14 cellular contexts compared by ENCODE assay signal in the genomic region with DNA sequence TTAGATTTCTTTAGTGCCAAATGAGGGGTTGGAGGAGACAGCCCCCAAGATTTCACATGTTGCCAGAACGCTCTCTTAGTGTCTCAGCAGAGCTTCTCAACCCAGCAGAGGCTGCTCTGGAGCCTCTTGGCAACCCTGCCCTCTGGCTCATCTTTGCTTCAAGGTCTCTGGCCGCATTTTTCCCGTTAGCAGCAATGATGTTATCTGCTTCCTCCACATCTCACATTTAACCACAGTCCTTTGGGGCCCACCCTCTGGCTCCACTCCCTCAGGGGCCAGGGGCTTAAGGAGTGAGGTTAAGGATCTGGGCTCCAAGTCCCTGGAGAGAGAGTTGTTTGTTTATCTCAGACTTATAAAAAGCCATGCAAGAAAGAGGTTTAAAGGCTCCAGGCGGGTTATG. TPM values are rescaled to one million over a fixed set of nuclear protein-coding genes. Genes with fewer than 3 reads are reported as not detected.
DNase-seq lines count a peak whose midpoint lies in the region; ATAC-seq lines count a peak whose summit lies in the region.
"Had no signal": no experiment of that assay in that cellular context is flagged by ENCODE, and none has a peak within 500 bp of the region (broad histone marks: within the 10 kb centered on the region; RNA-seq: fewer than 3 reads in every experiment).

No MANE protein-coding gene starts in this region.

- H3K4me3 Mint-ChIP-seq in activated T-helper 1 cell treated with anti-CD3 and anti-CD28 coated beads, Interleukin-12 subunit alpha, Interleukin-12 subunit beta, Interleukin-2, Interleukin-4 antibody, amounts not matched to agents 30 ng/mL and 10 ng/mL and 1 ng/mL, durations not matched to agents 14 hours and 24 hours and 36 hours: peak overlapping the region; percentile 53
- H3K4me3 Mint-ChIP-seq in naive thymus-derived CD8-positive, alpha-beta T cell: peak overlapping the region in 9 of 10 donors; percentile 31 to 66 (median 49)

- DNase-seq in CMK (ENCODE audit: low read depth): peak; percentile 84
- DNase-seq in KBM-7: peak; percentile 91
- DNase-seq in activated T-helper 1 cell treated with anti-CD3 and anti-CD28 coated beads, Interleukin-12 subunit alpha, Interleukin-12 subunit beta, Interleukin-2, Interleukin-4 antibody, amounts not matched to agents 30 ng/mL and 10 ng/mL and 1 ng/mL, durations not matched to agents 14 hours and 24 hours and 36 hours (ENCODE audit: low spot score): no peak
- peak in 1 of 10 donors; percentile 8 for DNase-seq in naive thymus-derived CD8-positive, alpha-beta T cell
- no peak for DNase-seq in hypothalamus (lab: John Stamatoyannopoulos, UW)
- no peak for DNase-seq in NCI-H446 treated with DMSO at 0.1 percent for 48 hours (lab: John Stamatoyannopoulos, UW)
- DNase-seq in NCI-H1436 treated with DMSO at 0.1 percent for 48 hours (lab: John Stamatoyannopoulos, UW): no peak
- DNase-seq: activated CD4-positive, alpha-beta T cell treated with anti-CD3 and anti-CD28 coated beads for 4 hours; body of pancreas; GOT3; left lung had no signal

- intact Hi-C loops in activated T-helper 1 cell treated with anti-CD3 and anti-CD28 coated beads, Interleukin-12 subunit alpha, Interleukin-12 subunit beta, Interleukin-2, Interleukin-4 antibody, amounts not matched to agents 30 ng/mL and 10 ng/mL and 1 ng/mL, durations not matched to agents 14 hours and 24 hours and 36 hours (cut with micrococcal nuclease): loop anchor here (10.0 kb wide), 2 partner anchors 81 to 879 kb away; no protein-coding TSS in a partner anchor

- H3K36me3 Mint-ChIP-seq in activated T-helper 1 cell treated with anti-CD3 and anti-CD28 coated beads, Interleukin-12 subunit alpha, Interleukin-12 subunit beta, Interleukin-2, Interleukin-4 antibody, amounts not matched to agents 30 ng/mL and 10 ng/mL and 1 ng/mL, durations not matched to agents 14 hours and 24 hours and 36 hours (ENCODE audit: low read depth): peaks cover 4% of the 10 kb centered on the region
- H3K36me3 Mint-ChIP-seq in naive thymus-derived CD8-positive, alpha-beta T cell: no peaks in the 10 kb centered on the region

- H3K4me1 Mint-ChIP-seq in activated T-helper 1 cell treated with anti-CD3 and anti-CD28 coated beads, Interleukin-12 subunit alpha, Interleukin-12 subunit beta, Interleukin-2, Interleukin-4 antibody, amounts not matched to agents 30 ng/mL and 10 ng/mL and 1 ng/mL, durations not matched to agents 14 hours and 24 hours and 36 hours (ENCODE audit: low read depth): peaks cover 43% of the 10 kb centered on the region
- peaks cover 15 to 55% (median 39%) of the 10 kb centered on the region in 4 donors for H3K4me1 Mint-ChIP-seq in naive thymus-derived CD8-positive, alpha-beta T cell

- peaks cover 25% of the 10 kb centered on the region for H3K27me3 Mint-ChIP-seq in activated T-helper 1 cell treated with anti-CD3 and anti-CD28 coated beads, Interleukin-12 subunit alpha, Interleukin-12 subunit beta, Interleukin-2, Interleukin-4 antibody, amounts not matched to agents 30 ng/mL and 10 ng/mL and 1 ng/mL, durations not matched to agents 14 hours and 24 hours and 36 hours (ENCODE audit: insufficient read depth)
- H3K27me3 Mint-ChIP-seq in naive thymus-derived CD8-positive, alpha-beta T cell: no peaks in the 10 kb centered on the region

- peak overlapping the region; percentile 42 for H3K27ac Mint-ChIP-seq in activated T-helper 1 cell treated with anti-CD3 and anti-CD28 coated beads, Interleukin-12 subunit alpha, Interleukin-12 subunit beta, Interleukin-2, Interleukin-4 antibody, amounts not matched to agents 30 ng/mL and 10 ng/mL and 1 ng/mL, durations not matched to agents 14 hours and 24 hours and 36 hours
- peak overlapping the region; percentile 30 to 79 (median 66) for H3K27ac Mint-ChIP-seq in naive thymus-derived CD8-positive, alpha-beta T cell

- H3K9me3 Mint-ChIP-seq in activated T-helper 1 cell treated with anti-CD3 and anti-CD28 coated beads, Interleukin-12 subunit alpha, Interleukin-12 subunit beta, Interleukin-2, Interleukin-4 antibody, amounts not matched to agents 30 ng/mL and 10 ng/mL and 1 ng/mL, durations not matched to agents 14 hours and 24 hours and 36 hours: no peaks in the 10 kb centered on the region
- H3K9me3 Mint-ChIP-seq in naive thymus-derived CD8-positive, alpha-beta T cell: no peaks in the 10 kb centered on the region

- in situ Hi-C loops in KBM-7 (cut with MboI; ENCODE audit: low pct_unique_long_range_greater_than_20kb, low sequenced_read_pairs): loop anchor here (25.0 kb wide), 1 partner anchor 162 kb away; no protein-coding TSS in a partner anchor

- no peak for ATAC-seq in naive thymus-derived CD8-positive, alpha-beta T cell
- no peak for ATAC-seq in GM21367 (IDR thresholded peaks at IDR 0.05; ENCODE audit: unreplicated experiment)
- ATAC-seq: body of pancreas, esophagus mucosa, left lung, right cardiac atrium had no signal

- POLR2A ChIA-PET in naive thymus-derived CD8-positive, alpha-beta T cell (lab: Charles Lee): interaction anchor here (1.1 kb wide), 1 partner anchor 105 kb away, joined by 3 read pairs; no protein-coding TSS in a partner anchor

RNA-seq across cellular contexts. Expression of gene XYLT1, which starts 3.3 kb away (rescaled TPM):
- total RNA-seq in activated T-helper 1 cell treated with anti-CD3 and anti-CD28 coated beads, Interleukin-12 subunit alpha, Interleukin-12 subunit beta, Interleukin-2, Interleukin-4 antibody, amounts not matched to agents 30 ng/mL and 10 ng/mL and 1 ng/mL, durations not matched to agents 14 hours and 24 hours and 36 hours: 16.4 and 20.1 TPM in 2 replicates
- total RNA-seq in naive thymus-derived CD8-positive, alpha-beta T cell: 10 to 100 TPM; 49.6 to 50.7 TPM
- polyA plus RNA-seq in naive thymus-derived CD8-positive, alpha-beta T cell: 1 to 10 TPM in 1 of 3 donors, under 1 TPM in 2; 0.44 to 1.4 (median 0.73) TPM

Comparison
In these comparisons a context has a peak if more than half of its experiments do, and no peak if none do; other contexts are left out.
1. DNase-seq: peak in CMK (single experiment) and KBM-7 (single experiment); none in activated T-helper 1 cell treated with anti-CD3 and anti-CD28 coated beads, Interleukin-12 subunit alpha, Interleukin-12 subunit beta, Interleukin-2, Interleukin-4 antibody, amounts not matched to agents 30 ng/mL and 10 ng/mL and 1 ng/mL, durations not matched to agents 14 hours and 24 hours and 36 hours (single experiment), hypothalamus (0 of 51), NCI-H446 treated with DMSO at 0.1 percent for 48 hours (single experiment) and NCI-H1436 treated with DMSO at 0.1 percent for 48 hours (single experiment).